Comparison of ENCODE assay signal across 15 cellular contexts in genomic region chr7:35424440-35424839, GRCh38.
"Had no signal": no experiment of that assay in that cellular context is flagged by ENCODE, and none has a peak within 500 bp of the region (broad histone marks: within the 10 kb centered on the region; RNA-seq: fewer than 3 reads in every experiment).

No MANE protein-coding gene starts in this region.

- ATAC-seq: sciatic nerve had no signal

- H3K9me3 ChIP-seq: neutrophil, thoracic aorta, uterus had no signal

- H3K27ac ChIP-seq: hepatocyte, left ventricle myocardium inferior, neural progenitor cell, neutrophil, parathyroid adenoma, skin epidermis, stomach, suprapubic skin, thoracic aorta, tibial artery, uterus had no signal

- H3K4me2 ChIP-seq: hepatocyte, neural progenitor cell had no signal

- H3K36me3 ChIP-seq: left ventricle myocardium inferior, neural progenitor cell, neutrophil, right atrium auricular region, stomach, suprapubic skin, thoracic aorta, tibial artery, uterus had no signal

- H3K27me3 ChIP-seq: hepatocyte, right atrium auricular region, suprapubic skin, tibial artery, uterus had no signal

- H3K4me1 ChIP-seq: neural progenitor cell, parathyroid adenoma, suprapubic skin, tibial artery, uterus had no signal

- H2AFZ ChIP-seq: hepatocyte, neural progenitor cell, parathyroid adenoma had no signal

- DNase-seq: occipital lobe had no signal

- H3K9ac ChIP-seq: neural progenitor cell, parathyroid adenoma had no signal

- H3K79me2 ChIP-seq: hepatocyte, parathyroid adenoma had no signal

- H3K4me3 ChIP-seq: hepatocyte, left ventricle myocardium inferior, lung, neural progenitor cell, right atrium auricular region, skin epidermis, stomach, suprapubic skin, thoracic aorta, tibial artery, uterus had no signal
